ENCODE assay signal across 1 cellular context in genomic region chr12:46223047-46223446, GRCh38.
TF ChIP-seq lines count a peak whose summit lies in the region.

No MANE protein-coding gene starts in this region.

TF ChIP-seq in K562, 482 proteins besides CTCF, POLR2A, EP300 and RAD21 (continued from another document):
- TF ChIP-seq ZBTB40 (IDR thresholded peaks at IDR 0.05) (peak; percentile 58), ZBTB40 (CRISPR knock-in tag; IDR thresholded peaks at IDR 0.05) (no peak), KDM1A (IDR thresholded peaks at IDR 0.05) (peak in 1 of 2 experiments; percentile 46; a peak in 1 of 4 replicates), HDAC2 (IDR thresholded peaks at IDR 0.05) (0 out of 2 replicates have a peak, but pooled peaks have one; percentile 22), ADNP (tag; IDR thresholded peaks at IDR 0.05) (peak; percentile 90), BCOR (IDR thresholded peaks at IDR 0.05) (peak; percentile 72)
